1 cellular context compared by ENCODE assay signal in the genomic region with DNA sequence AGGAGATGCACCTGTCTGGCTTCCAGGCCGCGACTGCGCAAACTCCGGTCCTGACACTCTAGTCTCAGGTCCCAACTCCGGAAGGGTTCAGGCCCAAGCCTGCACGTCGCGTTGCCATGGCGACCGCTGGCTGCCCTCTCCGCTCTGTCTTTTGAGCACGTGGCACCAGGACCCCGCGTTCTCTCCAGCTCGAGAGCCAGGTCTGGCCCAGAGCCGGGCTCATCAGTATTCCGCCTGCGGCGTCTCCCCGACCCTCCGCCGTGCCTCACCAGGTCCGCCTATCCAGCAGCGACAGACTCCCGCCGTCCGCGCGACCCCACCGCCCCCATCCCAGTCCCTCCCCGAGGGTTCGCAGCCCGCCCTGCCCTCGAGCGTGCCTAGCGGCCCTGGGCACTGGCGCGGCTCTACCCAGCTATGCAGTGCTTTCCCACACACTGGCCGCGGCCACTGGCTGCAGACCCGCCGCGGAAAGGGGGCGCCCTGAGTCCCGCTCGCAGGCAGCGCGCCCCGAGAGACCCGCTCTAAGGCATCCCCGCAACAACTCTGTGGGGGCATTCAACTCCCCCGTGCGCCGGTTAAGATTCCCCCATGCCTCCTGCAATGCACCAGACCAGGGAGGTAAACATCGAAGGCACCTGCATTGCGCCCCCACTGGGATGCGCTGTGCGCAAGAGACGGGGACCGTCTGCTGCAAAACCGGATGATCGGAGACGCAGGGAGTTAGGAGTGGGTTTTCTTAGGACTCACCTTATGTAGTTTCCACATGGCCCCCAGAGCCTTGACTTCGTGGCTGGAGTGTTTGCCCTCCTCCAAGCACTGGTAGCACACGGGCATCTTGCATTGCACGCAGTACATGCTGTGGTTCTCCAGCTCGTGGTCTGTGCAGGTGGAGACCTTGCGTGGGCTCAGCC.
TF ChIP-seq lines count a peak whose summit lies in the region.

No MANE protein-coding gene starts in this region.

TF ChIP-seq in WTC11, 78 proteins besides CTCF, POLR2A, EP300 and RAD21 (continued from another document):
- TF ChIP-seq, protein P1, sequence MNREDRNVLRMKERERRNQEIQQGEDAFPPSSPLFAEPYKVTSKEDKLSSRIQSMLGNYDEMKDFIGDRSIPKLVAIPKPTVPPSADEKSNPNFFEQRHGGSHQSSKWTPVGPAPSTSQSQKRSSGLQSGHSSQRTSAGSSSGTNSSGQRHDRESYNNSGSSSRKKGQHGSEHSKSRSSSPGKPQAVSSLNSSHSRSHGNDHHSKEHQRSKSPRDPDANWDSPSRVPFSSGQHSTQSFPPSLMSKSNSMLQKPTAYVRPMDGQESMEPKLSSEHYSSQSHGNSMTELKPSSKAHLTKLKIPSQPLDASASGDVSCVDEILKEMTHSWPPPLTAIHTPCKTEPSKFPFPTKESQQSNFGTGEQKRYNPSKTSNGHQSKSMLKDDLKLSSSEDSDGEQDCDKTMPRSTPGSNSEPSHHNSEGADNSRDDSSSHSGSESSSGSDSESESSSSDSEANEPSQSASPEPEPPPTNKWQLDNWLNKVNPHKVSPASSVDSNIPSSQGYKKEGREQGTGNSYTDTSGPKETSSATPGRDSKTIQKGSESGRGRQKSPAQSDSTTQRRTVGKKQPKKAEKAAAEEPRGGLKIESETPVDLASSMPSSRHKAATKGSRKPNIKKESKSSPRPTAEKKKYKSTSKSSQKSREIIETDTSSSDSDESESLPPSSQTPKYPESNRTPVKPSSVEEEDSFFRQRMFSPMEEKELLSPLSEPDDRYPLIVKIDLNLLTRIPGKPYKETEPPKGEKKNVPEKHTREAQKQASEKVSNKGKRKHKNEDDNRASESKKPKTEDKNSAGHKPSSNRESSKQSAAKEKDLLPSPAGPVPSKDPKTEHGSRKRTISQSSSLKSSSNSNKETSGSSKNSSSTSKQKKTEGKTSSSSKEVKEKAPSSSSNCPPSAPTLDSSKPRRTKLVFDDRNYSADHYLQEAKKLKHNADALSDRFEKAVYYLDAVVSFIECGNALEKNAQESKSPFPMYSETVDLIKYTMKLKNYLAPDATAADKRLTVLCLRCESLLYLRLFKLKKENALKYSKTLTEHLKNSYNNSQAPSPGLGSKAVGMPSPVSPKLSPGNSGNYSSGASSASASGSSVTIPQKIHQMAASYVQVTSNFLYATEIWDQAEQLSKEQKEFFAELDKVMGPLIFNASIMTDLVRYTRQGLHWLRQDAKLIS (CRISPR knock-in tag; IDR thresholded peaks at IDR 0.05; ENCODE audit: borderline replicate concordance): 0 out of 2 replicates have a peak, but pooled peaks have one; percentile 54
- TF ChIP-seq GABPB1 (CRISPR knock-in tag; IDR thresholded peaks at IDR 0.05): no peak
- peak; percentile 10; the same call in 1 of the 2 replicates for TF ChIP-seq FOXP1 (CRISPR knock-in tag; IDR thresholded peaks at IDR 0.05; ENCODE audit: borderline replicate concordance)
